1 cellular context compared by ENCODE assay signal in genomic region chr18:48954837-48955527, GRCh38.
TF ChIP-seq lines count a peak whose summit lies in the region.

No MANE protein-coding gene starts in this region.

TF ChIP-seq in H1, 55 proteins besides CTCF, POLR2A, EP300 and RAD21:
- no peak for TF ChIP-seq ZNF274 (IDR thresholded peaks at IDR 0.05; ENCODE audit: borderline replicate concordance, extremely low read depth, low read length)
- no peak for TF ChIP-seq SAP30 (IDR thresholded peaks at IDR 0.05; ENCODE audit: insufficient read depth, insufficient replicate concordance, low read length)
- TF ChIP-seq TBP (IDR thresholded peaks at IDR 0.05; ENCODE audit: low read depth, low read length) = no peak
- no peak for TF ChIP-seq MAFK (IDR thresholded peaks at IDR 0.05; ENCODE audit: low read depth, low read length)
- TF ChIP-seq YY1 (IDR thresholded peaks at IDR 0.05; ENCODE audit: low read depth, low read length) = no peak
